In the genomic region with DNA sequence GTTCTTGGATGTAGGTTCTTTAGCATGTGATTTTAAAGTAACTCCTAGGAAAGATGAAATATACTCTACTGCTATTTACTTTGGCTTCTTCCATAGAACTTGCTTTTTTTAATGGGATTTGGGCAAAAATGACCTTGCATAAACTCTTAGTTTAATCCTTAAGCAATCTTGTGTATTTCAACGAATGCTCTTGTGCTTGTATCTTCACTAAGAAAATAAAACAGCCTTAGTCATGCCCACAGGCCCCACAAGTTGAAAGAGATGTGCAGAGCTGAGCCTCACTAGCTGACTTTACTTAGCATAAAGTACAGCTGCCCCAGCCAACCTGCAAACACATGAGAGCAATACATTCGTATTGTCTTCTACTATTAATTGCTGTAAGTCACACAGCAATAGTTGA, we compare ENCODE assay signal across 18 cellular contexts.
DNase-seq lines count a peak whose midpoint lies in the region; TF ChIP-seq lines count a peak whose summit lies in the region.
"Had no signal": no experiment of that assay in that cellular context is flagged by ENCODE, and none has a peak within 500 bp of the region (broad histone marks: within the 10 kb centered on the region; RNA-seq: fewer than 3 reads in every experiment).

No MANE protein-coding gene starts in this region.

- 56 to 60% methylated on average over 2 of the region's 2 CpGs for WGBS in esophagus squamous epithelium, 2 donors
- WGBS in hepatocyte (ENCODE audit: low lambda C conversion rate, missing lambda C conversion rate): 73% methylated on average over 2 of the region's 2 CpGs

- H3K4me1 ChIP-seq in esophagus squamous epithelium (no peaks in the 10 kb centered on the region), hepatocyte (ENCODE audit: insufficient read depth) (no peaks in the 10 kb centered on the region)
- H3K4me1 ChIP-seq: SJSA1 had no signal

- DNase-seq in AG09309 (ENCODE audit: low read depth): peak; percentile 41
- peak; percentile 5 for DNase-seq in OCI-M1 (lab: John Stamatoyannopoulos, UW)
- DNase-seq in dedifferentiated amniotic fluid mesenchymal stem cell (ENCODE audit: extremely low spot score): peak; percentile 35
- peak; percentile 69 for DNase-seq in skeletal muscle cell (ENCODE audit: low read depth)
- DNase-seq in esophagus squamous epithelium (lab: John Stamatoyannopoulos, UW): no peak
- no peak for DNase-seq in hepatocyte (ENCODE audit: low spot score)
- DNase-seq in hippocampal formation (lab: John Stamatoyannopoulos, UW): no peak
- no peak for DNase-seq in stimulated activated CD4-positive, alpha-beta T cell treated with anti-CD3 and anti-CD28 coated beads, Interleukin-4, amount 100 ng/mL, for 4 hours
- DNase-seq: 8988T, DMS 273 treated with DMSO at 0.1 percent for 48 hours, GF-D8, GOT3, KBM-7, NCI-H2081 treated with DMSO at 0.1 percent for 48 hours, NCI-H510A treated with DMSO at 0.1 percent for 48 hours, NCI-H82 had no signal

- H3K4me3 ChIP-seq in AG09309 (ENCODE audit: control insufficient read depth, low read depth, low read length): no peak overlapping the region
- H3K4me3 ChIP-seq in skeletal muscle cell (ENCODE audit: low read depth, low read length): no peak overlapping the region
- H3K4me3 ChIP-seq in esophagus squamous epithelium: no peak overlapping the region
- no peak overlapping the region for H3K4me3 ChIP-seq in hepatocyte
- H3K4me3 ChIP-seq: BLaER1 treated with 17β-estradiol and CSF1 and Interleukin-3, amounts not matched to agents 10 nM and 100 nM; SJSA1 had no signal

- H4K20me1 ChIP-seq in hepatocyte (ENCODE audit: insufficient read depth, poor library complexity, severe bottlenecking): no peaks in the 10 kb centered on the region
- H4K20me1 ChIP-seq: BLaER1 treated with 17β-estradiol and CSF1 and Interleukin-3, amounts not matched to agents 10 nM and 100 nM had no signal

- TF ChIP-seq CTCF in AG09309 (IDR thresholded peaks at IDR 0.05; ENCODE audit: control insufficient read depth, insufficient read depth, low read depth, low read length, missing control alignments): no peak
- no peak for TF ChIP-seq CTCF in esophagus squamous epithelium (IDR thresholded peaks at IDR 0.05)
- no peak for TF ChIP-seq CTCF in hepatocyte (IDR thresholded peaks at IDR 0.05; ENCODE audit: poor library complexity)

- H2AFZ ChIP-seq in hepatocyte: no peak overlapping the region

- H3K27me3 ChIP-seq in esophagus squamous epithelium (no peaks in the 10 kb centered on the region), hepatocyte (no peaks in the 10 kb centered on the region)
- H3K27me3 ChIP-seq: BLaER1 treated with 17β-estradiol and CSF1 and Interleukin-3, amounts not matched to agents 10 nM and 100 nM; SJSA1 had no signal

- no peaks in the 10 kb centered on the region for H3K79me2 ChIP-seq in hepatocyte

- H3K27ac ChIP-seq in esophagus squamous epithelium (no peak overlapping the region), hepatocyte (no peak overlapping the region)
- H3K27ac ChIP-seq: BLaER1 treated with 17β-estradiol and CSF1 and Interleukin-3, amounts not matched to agents 10 nM and 100 nM; SJSA1 had no signal

- H3K9me2 ChIP-seq in hepatocyte (replicated peaks; ENCODE audit: insufficient read depth): no peaks in the 10 kb centered on the region

- TF ChIP-seq POLR2A in esophagus squamous epithelium (IDR thresholded peaks at IDR 0.05): no peak

- no peaks in the 10 kb centered on the region for H3K36me3 ChIP-seq in esophagus squamous epithelium
- no peaks in the 10 kb centered on the region for H3K36me3 ChIP-seq in hepatocyte (replicated peaks; ENCODE audit: insufficient read depth, low read depth)
- H3K36me3 ChIP-seq: BLaER1 treated with 17β-estradiol and CSF1 and Interleukin-3, amounts not matched to agents 10 nM and 100 nM; SJSA1 had no signal

- H3K9me3 ChIP-seq in esophagus squamous epithelium (no peaks in the 10 kb centered on the region), hepatocyte (ENCODE audit: low read depth) (no peaks in the 10 kb centered on the region)
- H3K9me3 ChIP-seq: BLaER1 treated with 17β-estradiol and CSF1 and Interleukin-3, amounts not matched to agents 10 nM and 100 nM; SJSA1 had no signal

- H3K4me2 ChIP-seq in hepatocyte: no peak overlapping the region
- H3K4me2 ChIP-seq: BLaER1 treated with 17β-estradiol and CSF1 and Interleukin-3, amounts not matched to agents 10 nM and 100 nM had no signal

- intact Hi-C loops in esophagus squamous epithelium (cut with DNase I): no loop called here

Comparison
In these comparisons a context has a peak if more than half of its experiments do, and no peak if none do; other contexts are left out.
1. DNase-seq: peak in AG09309 (single experiment), OCI-M1 (single experiment), dedifferentiated amniotic fluid mesenchymal stem cell (single experiment) and skeletal muscle cell (single experiment); none in esophagus squamous epithelium (single experiment), hepatocyte (single experiment), hippocampal formation (0 of 2) and stimulated activated CD4-positive, alpha-beta T cell treated with anti-CD3 and anti-CD28 coated beads, Interleukin-4, amount 100 ng/mL, for 4 hours (0 of 2).